Comparison of ENCODE assay signal across 23 cellular contexts in the genomic region with DNA sequence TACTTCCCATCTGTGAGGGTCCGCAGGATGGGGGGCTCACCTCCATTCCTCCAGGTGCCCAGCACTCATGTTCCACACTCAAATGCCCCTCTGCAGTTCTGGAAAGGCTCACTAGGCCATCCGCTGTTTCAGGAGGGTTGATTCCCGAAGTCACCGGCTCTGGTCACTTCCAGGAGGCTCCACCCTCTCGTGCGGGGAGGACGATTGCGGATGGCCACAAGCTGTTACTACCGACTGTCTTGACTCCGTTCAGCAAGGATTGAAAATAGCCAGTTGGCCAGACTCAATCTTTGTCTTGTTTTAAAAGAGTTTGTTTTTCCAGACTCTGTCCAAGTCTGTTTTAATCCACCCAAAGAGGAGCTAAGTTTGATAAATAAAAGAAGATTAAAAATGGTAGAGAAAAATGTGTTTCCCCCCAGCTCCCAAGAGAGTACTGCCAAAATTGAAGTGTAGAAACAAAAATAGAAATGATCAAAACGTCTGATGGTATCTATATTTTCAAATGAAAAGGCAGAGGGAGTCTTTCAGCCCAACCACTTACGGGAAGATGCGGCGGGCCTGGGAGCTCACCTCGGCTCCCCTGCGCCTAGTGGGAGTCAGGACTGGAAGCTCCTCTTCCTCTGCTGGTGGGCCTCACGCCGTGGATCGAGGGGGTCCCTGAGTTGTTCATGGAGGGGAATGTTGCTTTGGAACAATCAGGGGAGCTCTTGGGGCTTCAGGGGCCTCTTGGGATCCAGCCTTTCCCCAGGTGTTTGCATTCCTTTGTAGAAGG.
DNase-seq lines count a peak whose midpoint lies in the region; ATAC-seq and TF ChIP-seq lines count a peak whose summit lies in the region.
"Had no signal": no experiment of that assay in that cellular context is flagged by ENCODE, and none has a peak within 500 bp of the region (broad histone marks: within the 10 kb centered on the region; RNA-seq: fewer than 3 reads in every experiment).

No MANE protein-coding gene starts in this region.

- H3K9me3 ChIP-seq in BLaER1 treated with 17β-estradiol and CSF1 and Interleukin-3, amounts not matched to agents 10 nM and 100 nM (replicated peaks in 1 of 11): peaks cover 0 to 10% (median 4%) of the 10 kb centered on the region in 11 experiments; a peak in 6 of 22 replicates
- H3K9me3 ChIP-seq in HEK293 (ENCODE audit: control insufficient read depth, insufficient read depth, low read depth, low read length) (no peaks in the 10 kb centered on the region), endodermal cell (ENCODE audit: control insufficient read depth, low read length) (no peaks in the 10 kb centered on the region), lower lobe of right lung (no peaks in the 10 kb centered on the region)
- H3K9me3 ChIP-seq in naive thymus-derived CD4-positive, alpha-beta T cell (ENCODE audit: control insufficient read depth in 2 of 3, low read length in 3 of 3): no peaks in the 10 kb centered on the region
- H3K9me3 ChIP-seq: BE2C had no signal

- peak overlapping the region in 9 of 11 experiments; percentile 37 to 90 (median 73); a peak in 17 of 22 replicates for H3K4me2 ChIP-seq in BLaER1 treated with 17β-estradiol and CSF1 and Interleukin-3, amounts not matched to agents 10 nM and 100 nM

- no peaks in the 10 kb centered on the region for H3K36me3 Mint-ChIP-seq in endodermal cell (ENCODE audit: low read depth)
- no peaks in the 10 kb centered on the region for H3K36me3 Mint-ChIP-seq in progenitor cell of endocrine pancreas (ENCODE audit: insufficient read depth)
- no peaks in the 10 kb centered on the region for H3K36me3 Mint-ChIP-seq in naive thymus-derived CD4-positive, alpha-beta T cell
- H3K36me3 Mint-ChIP-seq: CD14-positive monocyte; CD4-positive, alpha-beta memory T cell; CD4-positive, CD25-positive, alpha-beta regulatory T cell; CD8-positive, alpha-beta memory T cell had no signal

- H3K27ac Mint-ChIP-seq in endodermal cell (peak overlapping the region; percentile 48), progenitor cell of endocrine pancreas (peak overlapping the region; percentile 52)
- H3K27ac Mint-ChIP-seq in naive thymus-derived CD4-positive, alpha-beta T cell: no peak overlapping the region
- H3K27ac Mint-ChIP-seq: CD14-positive monocyte; CD4-positive, alpha-beta memory T cell; CD4-positive, CD25-positive, alpha-beta regulatory T cell; CD8-positive, alpha-beta memory T cell had no signal

- peaks cover 0 to 43% (median 0%) of the 10 kb centered on the region in 11 experiments; a peak in 6 of 22 replicates for H4K20me1 ChIP-seq in BLaER1 treated with 17β-estradiol and CSF1 and Interleukin-3, amounts not matched to agents 10 nM and 100 nM

- H3K27me3 Mint-ChIP-seq in endodermal cell (ENCODE audit: insufficient read depth): no peaks in the 10 kb centered on the region
- H3K27me3 Mint-ChIP-seq in progenitor cell of endocrine pancreas: peaks cover 46% of the 10 kb centered on the region
- no peaks in the 10 kb centered on the region for H3K27me3 Mint-ChIP-seq in naive thymus-derived CD4-positive, alpha-beta T cell
- H3K27me3 Mint-ChIP-seq: CD4-positive, alpha-beta memory T cell; CD4-positive, CD25-positive, alpha-beta regulatory T cell had no signal

- H3K4me3 ChIP-seq in BLaER1 treated with 17β-estradiol and CSF1 and Interleukin-3, amounts not matched to agents 10 nM and 100 nM: no peak overlapping the region
- H3K4me3 ChIP-seq in HEK293 (ENCODE audit: low read depth, low read length) (no peak overlapping the region), endodermal cell (ENCODE audit: low read length) (no peak overlapping the region), lower lobe of right lung (no peak overlapping the region)
- H3K4me3 ChIP-seq in naive thymus-derived CD4-positive, alpha-beta T cell (ENCODE audit: low read length): no peak overlapping the region

- CTCF ChIA-PET in HEK293 (lab: Yijun Ruan, JAX): interaction anchor here (0.6 kb wide), 2 partner anchors 100 to 914 kb away, joined by 3 read pairs; no protein-coding TSS in a partner anchor
- CTCF ChIA-PET in naive thymus-derived CD4-positive, alpha-beta T cell (lab: Charles Lee): no interaction called here

- H3K9me3 Mint-ChIP-seq in endodermal cell: no peaks in the 10 kb centered on the region
- H3K9me3 Mint-ChIP-seq in progenitor cell of endocrine pancreas (ENCODE audit: low read depth): no peaks in the 10 kb centered on the region
- peaks cover 0 to 9% (median 0%) of the 10 kb centered on the region in 11 donors for H3K9me3 Mint-ChIP-seq in naive thymus-derived CD4-positive, alpha-beta T cell
- H3K9me3 Mint-ChIP-seq: CD8-positive, alpha-beta memory T cell had no signal

- intact Hi-C loops in naive thymus-derived CD4-positive, alpha-beta T cell (cut with micrococcal nuclease): no loop called here
- intact Hi-C loops in lower lobe of right lung (cut with DNase I): no loop called here

- peaks cover 0 to 39% (median 29%) of the 10 kb centered on the region in 10 experiments; a peak in 15 of 20 replicates for H3K4me1 ChIP-seq in BLaER1 treated with 17β-estradiol and CSF1 and Interleukin-3, amounts not matched to agents 10 nM and 100 nM
- H3K4me1 ChIP-seq in HEK293 (ENCODE audit: control insufficient read depth, insufficient read depth, low read length) (no peaks in the 10 kb centered on the region), endodermal cell (ENCODE audit: control insufficient read depth, insufficient read depth, low read length) (no peaks in the 10 kb centered on the region), lower lobe of right lung (no peaks in the 10 kb centered on the region)
- H3K4me1 ChIP-seq in naive thymus-derived CD4-positive, alpha-beta T cell (ENCODE audit: control insufficient read depth in 2 of 2, insufficient read depth in 2 of 2, low read length in 2 of 2): no peaks in the 10 kb centered on the region
- H3K4me1 ChIP-seq: BE2C had no signal

- H3K27ac ChIP-seq in BLaER1 treated with 17β-estradiol and CSF1 and Interleukin-3, amounts not matched to agents 10 nM and 100 nM: no peak overlapping the region
- H3K27ac ChIP-seq in HEK293 (ENCODE audit: extremely low read depth, low read depth, low read length) (no peak overlapping the region), endodermal cell (ENCODE audit: low read depth, low read length) (no peak overlapping the region), lower lobe of right lung (no peak overlapping the region)
- H3K27ac ChIP-seq in naive thymus-derived CD4-positive, alpha-beta T cell (ENCODE audit: low read depth, low read length): no peak overlapping the region

- H3K27me3 ChIP-seq in BLaER1 treated with 17β-estradiol and CSF1 and Interleukin-3, amounts not matched to agents 10 nM and 100 nM: peaks cover 0 to 13% (median 3%) of the 10 kb centered on the region in 11 experiments; a peak in 9 of 22 replicates
- H3K27me3 ChIP-seq in endodermal cell (ENCODE audit: control insufficient read depth, insufficient read depth, low read length, poor library complexity, severe bottlenecking): no peaks in the 10 kb centered on the region
- H3K27me3 ChIP-seq in naive thymus-derived CD4-positive, alpha-beta T cell (ENCODE audit: control insufficient read depth in 2 of 2, insufficient read depth in 2 of 2, low read length in 2 of 2): no peaks in the 10 kb centered on the region
- peaks cover 4% of the 10 kb centered on the region for H3K27me3 ChIP-seq in lower lobe of right lung (ENCODE audit: low read depth)
- H3K27me3 ChIP-seq: BE2C had no signal

- H3K9ac ChIP-seq in BLaER1 treated with 17β-estradiol and CSF1 and Interleukin-3, amounts not matched to agents 10 nM and 100 nM: no peak overlapping the region; a peak in 1 of 22 replicates
- H3K9ac ChIP-seq in endodermal cell (ENCODE audit: extremely low read depth, low read length, poor library complexity, severe bottlenecking): no peak overlapping the region

- H3K4me1 Mint-ChIP-seq in endodermal cell (no peaks in the 10 kb centered on the region), progenitor cell of endocrine pancreas (ENCODE audit: low read depth) (no peaks in the 10 kb centered on the region)
- peaks cover 0 to 3% (median 0%) of the 10 kb centered on the region in 7 donors for H3K4me1 Mint-ChIP-seq in naive thymus-derived CD4-positive, alpha-beta T cell
- H3K4me1 Mint-ChIP-seq: CD14-positive monocyte; CD4-positive, CD25-positive, alpha-beta regulatory T cell; CD8-positive, alpha-beta memory T cell had no signal

- TF ChIP-seq CTCF in HEK293 (tag by site-specific recombination; IDR thresholded peaks at IDR 0.05) (no peak), endodermal cell (conservative IDR thresholded peaks at IDR 0.05) (no peak), progenitor cell of endocrine pancreas (IDR thresholded peaks at IDR 0.05; ENCODE audit: unreplicated experiment) (no peak), lower lobe of right lung (IDR thresholded peaks at IDR 0.05) (no peak)

- 92 to 93% methylated on average over 13 to 19 of the region's 19 CpGs for WGBS in endodermal cell (ENCODE audit: insufficient coverage in 1 of 2, insufficient read length in 1 of 2), 2 experiments

- POLR2A ChIA-PET in HEK293 (lab: Yijun Ruan, JAX): no interaction called here
- POLR2A ChIA-PET in naive thymus-derived CD4-positive, alpha-beta T cell (lab: Charles Lee): no interaction called here

- no peak for ATAC-seq in naive thymus-derived CD4-positive, alpha-beta T cell
- no peak for ATAC-seq in lower lobe of right lung

- DNase-seq in endodermal cell: no peak
- DNase-seq in progenitor cell of endocrine pancreas (ENCODE audit: low spot score, unreplicated experiment): no peak
- DNase-seq in naive thymus-derived CD4-positive, alpha-beta T cell: no peak
- DNase-seq in activated effector memory CD4-positive, alpha-beta T cell treated with Interleukin-2 at 50 U/mL for 16 hours: no peak
- DNase-seq in activated CD8-positive, alpha-beta memory T cell treated with anti-CD3 and anti-CD28 coated beads, Interleukin-2, amount 50 U/mL, for 48 hours: no peak
- DNase-seq in lower lobe of right lung: no peak
- DNase-seq: 8988T; ACHN; BE2C; CD4-positive, CD25-positive, alpha-beta regulatory T cell; CD8-positive, alpha-beta memory T cell; COR-L47; DMS 273 treated with DMSO at 0.1 percent for 48 hours; DMS153; DMS53; DMS79; DND-41; EL; GF-D8 had no signal

- H3K4me3 Mint-ChIP-seq in endodermal cell: no peak overlapping the region
- no peak overlapping the region for H3K4me3 Mint-ChIP-seq in progenitor cell of endocrine pancreas (ENCODE audit: low read depth)
- no peak overlapping the region for H3K4me3 Mint-ChIP-seq in naive thymus-derived CD4-positive, alpha-beta T cell
- H3K4me3 Mint-ChIP-seq: CD14-positive monocyte; CD4-positive, alpha-beta memory T cell; CD4-positive, CD25-positive, alpha-beta regulatory T cell; CD8-positive, alpha-beta memory T cell had no signal

- H3K36me3 ChIP-seq in BLaER1 treated with 17β-estradiol and CSF1 and Interleukin-3, amounts not matched to agents 10 nM and 100 nM: no peaks in the 10 kb centered on the region
- H3K36me3 ChIP-seq in HEK293 (ENCODE audit: control insufficient read depth in 2 of 2, insufficient read depth in 1 of 2, low read length in 2 of 2) (no peaks in the 10 kb centered on the region), endodermal cell (ENCODE audit: control insufficient read depth, insufficient read depth, low read length) (no peaks in the 10 kb centered on the region), lower lobe of right lung (no peaks in the 10 kb centered on the region)
- no peaks in the 10 kb centered on the region for H3K36me3 ChIP-seq in naive thymus-derived CD4-positive, alpha-beta T cell (ENCODE audit: control insufficient read depth in 2 of 3, insufficient read depth in 3 of 3, low read length in 3 of 3)
- H3K36me3 ChIP-seq: BE2C had no signal

Comparison
In these comparisons a context has a peak if more than half of its experiments do, and no peak if none do; other contexts are left out.
1. H3K27ac Mint-ChIP-seq: peak in endodermal cell (single experiment) and progenitor cell of endocrine pancreas (single experiment); none in naive thymus-derived CD4-positive, alpha-beta T cell (0 of 9).